1 cellular context compared by ENCODE assay signal in genomic region chr10:78972160-78972946, GRCh38.
TF ChIP-seq lines count a peak whose summit lies in the region.

No MANE protein-coding gene starts in this region.

TF ChIP-seq in HepG2, 621 proteins besides CTCF, POLR2A, EP300 and RAD21 (continued from another document and continues in another):
- TF ChIP-seq CEBPB (IDR thresholded peaks at IDR 0.05; ENCODE audit: borderline replicate concordance, low read depth, low read length) (no peak), ARID5B (CRISPR knock-in tag; IDR thresholded peaks at IDR 0.05) (no peak; the same call in none of the 2 replicates), SMC3 (IDR thresholded peaks at IDR 0.05; ENCODE audit: low read length) (no peak), ZNF704 (CRISPR knock-in tag; IDR thresholded peaks at IDR 0.05; ENCODE audit: borderline replicate concordance) (no peak), ZNF138 (CRISPR knock-in tag; IDR thresholded peaks at IDR 0.05; ENCODE audit: low read depth) (peak; percentile 44; the same call in 1 of the 2 replicates), FOXO4 (CRISPR knock-in tag; conservative IDR thresholded peaks at IDR 0.05) (no peak), GATA4 (IDR thresholded peaks at IDR 0.05; ENCODE audit: borderline replicate concordance, low read depth) (peak; percentile 57; the same call in 1 of the 2 replicates), ZNF18 (CRISPR knock-in tag; IDR thresholded peaks at IDR 0.05; ENCODE audit: insufficient replicate concordance) (peak; percentile 97), TCF7 (IDR thresholded peaks at IDR 0.05; ENCODE audit: low read depth) (no peak), ZFP1 (CRISPR knock-in tag; IDR thresholded peaks at IDR 0.05) (0 out of 2 replicates have a peak, but pooled peaks have one; percentile 28), YEATS4 (CRISPR knock-in tag; IDR thresholded peaks at IDR 0.05; ENCODE audit: borderline replicate concordance) (peak; percentile 63), CEBPG (CRISPR knock-in tag; IDR thresholded peaks at IDR 0.05) (0 out of 2 replicates have a peak, but pooled peaks have one; percentile 10), KDM5A (IDR thresholded peaks at IDR 0.05; ENCODE audit: borderline replicate concordance, low read length) (no peak), ZNF777 (CRISPR knock-in tag; IDR thresholded peaks at IDR 0.05) (no peak), CCAR2 (optimal IDR thresholded peaks at IDR 0.05; ENCODE audit: low read depth, low read length) (no peak), CERS6 (CRISPR knock-in tag; IDR thresholded peaks at IDR 0.05) (no peak), GZF1 (CRISPR knock-in tag; IDR thresholded peaks at IDR 0.05) (peak; percentile 32; the same call in 1 of the 2 replicates), ZBTB7B (CRISPR knock-in tag; IDR thresholded peaks at IDR 0.05) (peak; percentile 57), THAP7 (CRISPR knock-in tag; IDR thresholded peaks at IDR 0.05) (no peak), ZNF512 (CRISPR knock-in tag; IDR thresholded peaks at IDR 0.05) (0 out of 2 replicates have a peak, but pooled peaks have one; percentile 34), KAT7 (CRISPR knock-in tag; IDR thresholded peaks at IDR 0.05; ENCODE audit: borderline replicate concordance) (0 out of 2 replicates have a peak, but pooled peaks have one; percentile 50), FOXP1 (IDR thresholded peaks at IDR 0.05) (no peak), FOXP1 (CRISPR knock-in tag; IDR thresholded peaks at IDR 0.05) (peak; percentile 40), HMGXB3 (CRISPR knock-in tag; IDR thresholded peaks at IDR 0.05; ENCODE audit: borderline replicate concordance) (peak; percentile 43; the same call in 1 of the 2 replicates), ZNF296 (CRISPR knock-in tag; conservative IDR thresholded peaks at IDR 0.05) (peak; percentile 98), ZNF629 (CRISPR knock-in tag; conservative IDR thresholded peaks at IDR 0.05) (peak; percentile 28), MIXL1 (CRISPR knock-in tag; IDR thresholded peaks at IDR 0.05) (no peak), NR3C1 (CRISPR knock-in tag; IDR thresholded peaks at IDR 0.05) (no peak), STAT6 (CRISPR knock-in tag; IDR thresholded peaks at IDR 0.05; ENCODE audit: borderline replicate concordance) (no peak), KDM2A (CRISPR knock-in tag; IDR thresholded peaks at IDR 0.05; ENCODE audit: borderline replicate concordance, low read depth) (peak; percentile 75), HOXD1 (CRISPR knock-in tag; IDR thresholded peaks at IDR 0.05) (no peak), NFKB2 (CRISPR knock-in tag; IDR thresholded peaks at IDR 0.05; ENCODE audit: borderline replicate concordance) (peak; percentile 25; the same call in 1 of the 2 replicates), ZNF3 (CRISPR knock-in tag; IDR thresholded peaks at IDR 0.05) (no peak), PITX1 (CRISPR knock-in tag; IDR thresholded peaks at IDR 0.05) (peak; percentile 46; the same call in 1 of the 2 replicates), ZSCAN5A (CRISPR knock-in tag; IDR thresholded peaks at IDR 0.05; ENCODE audit: borderline replicate concordance) (0 out of 2 replicates have a peak, but pooled peaks have one; percentile 55), MEF2D (CRISPR knock-in tag; IDR thresholded peaks at IDR 0.05) (peak; percentile 72; the same call in 1 of the 2 replicates), ZNF780A (CRISPR knock-in tag; IDR thresholded peaks at IDR 0.05) (no peak), PHB2 (IDR thresholded peaks at IDR 0.05; ENCODE audit: partially characterized antibody) (no peak), ZNF292 (CRISPR knock-in tag; IDR thresholded peaks at IDR 0.05; ENCODE audit: borderline replicate concordance, low read depth) (peak; percentile 71), RFXANK (CRISPR knock-in tag; IDR thresholded peaks at IDR 0.05) (no peak), ZNF30 (CRISPR knock-in tag; IDR thresholded peaks at IDR 0.05) (no peak), ZNF234 (CRISPR knock-in tag; conservative IDR thresholded peaks at IDR 0.05) (0 out of 2 replicates have a peak, but pooled peaks have one; percentile 37)
